In the genomic region with DNA sequence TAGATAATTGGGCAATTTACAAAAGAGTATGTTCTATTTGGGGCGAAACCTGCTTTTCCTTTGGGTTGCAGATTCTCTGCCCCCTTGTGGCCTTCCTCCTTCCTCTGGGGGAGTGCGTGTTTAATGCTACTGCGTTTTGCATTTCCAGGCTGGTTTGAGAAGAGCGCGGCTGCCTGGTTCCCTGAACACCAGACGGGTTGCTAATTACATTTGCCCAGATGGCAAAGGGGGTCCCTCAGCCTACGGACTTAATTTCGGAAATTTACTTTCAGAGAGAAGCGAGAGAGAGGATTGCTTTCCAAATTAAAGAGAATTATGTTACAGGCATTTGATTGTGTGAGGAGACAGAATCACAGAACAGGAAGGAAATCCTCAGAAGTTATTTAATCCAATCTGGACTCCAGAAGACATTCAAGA, we compare ENCODE assay signal across 9 cellular contexts.
DNase-seq lines count a peak whose midpoint lies in the region; ATAC-seq, FAIRE-seq and TF ChIP-seq lines count a peak whose summit lies in the region.
"Had no signal": no experiment of that assay in that cellular context is flagged by ENCODE, and none has a peak within 500 bp of the region (broad histone marks: within the 10 kb centered on the region; RNA-seq: fewer than 3 reads in every experiment).

No MANE protein-coding gene starts in this region.

- H3K9me3 ChIP-seq in H1 (ENCODE audit: insufficient read depth in 2 of 2, low read depth in 1 of 2, low read length in 1 of 2) = peaks cover 0 to 5% of the 10 kb centered on the region in 2 experiments; a peak in 1 of 4 replicates
- no peaks in the 10 kb centered on the region for H3K9me3 ChIP-seq in subcutaneous abdominal adipose tissue (ENCODE audit: control insufficient read depth in 5 of 5, low read length in 5 of 5)

- H3K27ac ChIP-seq in H1 (ENCODE audit: low read depth, low read length) = no peak overlapping the region
- H3K27ac ChIP-seq in subcutaneous abdominal adipose tissue (ENCODE audit: low read depth, low read length) = no peak overlapping the region

- peak; percentile 77 for TF ChIP-seq CTCF in CD14-positive monocyte (IDR thresholded peaks at IDR 0.05)
- peak; percentile 70 to 77 (median 75) for TF ChIP-seq CTCF in H1 (IDR thresholded peaks at IDR 0.05; ENCODE audit: control extremely low read depth in 1 of 3, insufficient read depth in 1 of 3, low read depth in 1 of 3, low read length in 3 of 3)

- H2BK120ac ChIP-seq in H1 (replicated peaks; ENCODE audit: low read depth, low read length) = no peak overlapping the region

- H3K9ac ChIP-seq in H1 (replicated peaks in 1 of 4; ENCODE audit: extremely low read depth in 1 of 4, low read depth in 3 of 4, low read length in 3 of 4) (no peak overlapping the region), subcutaneous abdominal adipose tissue (ENCODE audit: low read length in 5 of 5) (no peak overlapping the region)

- no peak overlapping the region for H3K14ac ChIP-seq in H1 (ENCODE audit: insufficient read length)

- peak overlapping the region in 1 of 2 experiments; percentile 46; a peak in 1 of 4 replicates for H3K4me2 ChIP-seq in H1 (ENCODE audit: insufficient read depth in 1 of 2, low read depth in 2 of 2, low read length in 2 of 2)

- no peak for ATAC-seq in GM19455 (IDR thresholded peaks at IDR 0.05; ENCODE audit: unreplicated experiment)

- H2BK20ac ChIP-seq in H1 (ENCODE audit: low read length) = peak overlapping the region; percentile 6; the same call in 1 of the 2 replicates

- no peak overlapping the region for H4K91ac ChIP-seq in H1 (replicated peaks; ENCODE audit: insufficient read length, low read length)

- peaks cover 3 to 8% (median 5%) of the 10 kb centered on the region in 7 donors for H3K9me3 Mint-ChIP-seq in CD14-positive monocyte

- H3K4me3 Mint-ChIP-seq in CD14-positive monocyte = peak overlapping the region; percentile 72 to 94
- H3K4me3 Mint-ChIP-seq: T-helper 1 cell treated with Interleukin-12 subunit alpha and Interleukin-12 subunit beta and Interleukin-4 antibody, amounts not matched to agents 30 μg/mL and 1 μg/mL, for 36 hours had no signal

- H3K36me3 ChIP-seq in H1 (ENCODE audit: control insufficient read depth in 2 of 4, insufficient read depth in 4 of 4, low read length in 3 of 4) (no peaks in the 10 kb centered on the region), subcutaneous abdominal adipose tissue (ENCODE audit: control insufficient read depth in 5 of 5, insufficient read depth in 5 of 5, low read length in 5 of 5) (no peaks in the 10 kb centered on the region)

- CTCF ChIA-PET in HEK293T (lab: Yijun Ruan, JAX) (no interaction called here), H1 (lab: Charles Lee; ENCODE audit: partially characterized antibody) (interaction anchor here (0.7 to 0.8 kb wide), 2 partner anchors 101 to 134 kb away, joined by 3 read pairs; no protein-coding TSS in a partner anchor)

- H3K27me3 Mint-ChIP-seq in CD14-positive monocyte (ENCODE audit: low read depth in 3 of 3) = peaks cover 4 to 6% (median 5%) of the 10 kb centered on the region in 3 donors

- TF ChIP-seq POLR2A in H1 (IDR thresholded peaks at IDR 0.05; ENCODE audit: control extremely low read depth in 1 of 2, low read depth in 2 of 2, low read length in 2 of 2) = no peak

- H4K5ac ChIP-seq in H1 (ENCODE audit: insufficient read length, low read depth, low read length) = peak overlapping the region; percentile 23

- no peak overlapping the region for H3K4ac ChIP-seq in H1 (replicated peaks; ENCODE audit: insufficient read length, low read depth, low read length)

- H3K79me2 ChIP-seq in H1 (ENCODE audit: control insufficient read depth in 1 of 2, insufficient read depth in 2 of 2, low read length in 2 of 2) = no peaks in the 10 kb centered on the region

- no peak overlapping the region for H3K18ac ChIP-seq in H1 (ENCODE audit: extremely low read depth, low read length)

- 7% methylated on average over 9 of the region's 9 CpGs; no CpG with 5 or more reads in 1 of the 2 experiments for WGBS in H1 (ENCODE audit: extremely low coverage in 1 of 2, insufficient coverage in 1 of 2, insufficient read length in 1 of 2, insufficient replicate concordance in 2 of 2, low coverage in 1 of 2, low lambda C conversion rate in 2 of 2, missing lambda C conversion rate in 1 of 2), 2 experiments

- no peak for TF ChIP-seq EP300 in H1 (IDR thresholded peaks at IDR 0.05; ENCODE audit: borderline replicate concordance in 1 of 2, low read depth in 2 of 2, low read length in 2 of 2)

- H3K56ac ChIP-seq in H1 (replicated peaks; ENCODE audit: insufficient read length, low read depth, low read length) = no peak overlapping the region

- 0 out of 2 replicates have a peak overlapping the region, but pooled peaks have one; percentile 62 for H2BK12ac ChIP-seq in H1 (ENCODE audit: low read depth, low read length)

- H3K4me1 ChIP-seq in H1 (replicated peaks in 1 of 4; ENCODE audit: control insufficient read depth in 3 of 4, insufficient read depth in 4 of 4, low read length in 3 of 4) (peaks cover 0 to 3% (median under 1%) of the 10 kb centered on the region in 4 experiments; a peak in 3 of 7 replicates), subcutaneous abdominal adipose tissue (ENCODE audit: control insufficient read depth in 5 of 5, insufficient read depth in 5 of 5, low read length in 5 of 5) (peaks cover 0 to 3% (median 2%) of the 10 kb centered on the region in 5 donors)

- DNase-seq in CD14-positive monocyte (ENCODE audit: low spot score) (peak; percentile 59), HEK293T (ENCODE audit: extremely low spot score) (peak; percentile 48), SHP77 (lab: John Stamatoyannopoulos, UW) (peak; percentile 73 to 86), H1 (ENCODE audit: low read depth in 1 of 2, low spot score in 2 of 2) (peak in 1 of 2 experiments; percentile 44), lung microvascular endothelial cell (ENCODE audit: low read depth in 2 of 2) (peak; percentile 35 to 42), cerebellar nuclear complex (lab: John Stamatoyannopoulos, UW) (no peak)

- peak; percentile 80 for FAIRE-seq in H1 (lab: Jason Lieb, UNC)

- no peak overlapping the region for H2AK5ac ChIP-seq in H1 (ENCODE audit: low read depth, low read length)

- no peak overlapping the region for H4K8ac ChIP-seq in H1 (ENCODE audit: extremely low read depth, insufficient read depth, low read length)

- no peaks in the 10 kb centered on the region for H3K79me1 ChIP-seq in H1 (ENCODE audit: low read depth, low read length)

- peak; percentile 55 to 72 for TF ChIP-seq RAD21 in H1 (IDR thresholded peaks at IDR 0.05 in 1 of 2, conservative IDR thresholded peaks at IDR 0.05 in 1 of 2; ENCODE audit: low read depth in 2 of 2, low read length in 2 of 2)

- H3K4me3 ChIP-seq in H1 (ENCODE audit: extremely low read depth in 1 of 4, insufficient read depth in 2 of 4, low read depth in 3 of 4, low read length in 4 of 4) (no peak overlapping the region), subcutaneous abdominal adipose tissue (ENCODE audit: low read depth in 1 of 5, low read length in 5 of 5) (peak overlapping the region in 3 of 5 donors; percentile 29 to 45 (median 43))

- H3K4me1 Mint-ChIP-seq in CD14-positive monocyte = peaks cover 23% of the 10 kb centered on the region

- 0 out of 2 replicates have a peak overlapping the region, but pooled peaks have one; percentile 36 for H2AFZ ChIP-seq in H1 (ENCODE audit: low read length)

- no peaks in the 10 kb centered on the region for H3K23me2 ChIP-seq in H1 (ENCODE audit: low read depth, low read length)

- H3K36me3 Mint-ChIP-seq in CD14-positive monocyte = peaks cover 0 to 1% of the 10 kb centered on the region in 2 donors

- no peak overlapping the region for H3K23ac ChIP-seq in H1 (ENCODE audit: insufficient read length)

- H2BK15ac ChIP-seq in H1 (ENCODE audit: low read length) = no peak overlapping the region

- H3K27ac Mint-ChIP-seq in CD14-positive monocyte = peak overlapping the region in 4 of 7 donors; percentile 78 to 85 (median 80)
- H3K27ac Mint-ChIP-seq: T-helper 1 cell treated with Interleukin-12 subunit alpha and Interleukin-12 subunit beta and Interleukin-4 antibody, amounts not matched to agents 30 μg/mL and 1 μg/mL, for 36 hours had no signal

- peak overlapping the region; percentile 57; the same call in 1 of the 2 replicates for H2BK5ac ChIP-seq in H1 (ENCODE audit: low read depth, low read length)

- POLR2A ChIA-PET in HEK293T (lab: Yijun Ruan, JAX) = no interaction called here
- POLR2A ChIA-PET in H1 (lab: Charles Lee; ENCODE audit: partially characterized antibody) = no interaction called here

- intact Hi-C loops in CD14-positive monocyte (cut with micrococcal nuclease) = loop anchor here (5.0 to 10.0 kb wide), 2 partner anchors 88 to 90 kb away; partner anchors contain the start of gene JAZF1 (in 2 of the 2)

- H4K20me1 ChIP-seq in H1 (replicated peaks in 1 of 2; ENCODE audit: control insufficient read depth in 1 of 2, insufficient read depth in 2 of 2, low read length in 2 of 2) = no peaks in the 10 kb centered on the region

- H3K27me3 ChIP-seq in H1 (replicated peaks in 1 of 4; ENCODE audit: control insufficient read depth in 3 of 4, extremely low read depth in 1 of 4, insufficient read depth in 3 of 4, low read length in 3 of 4) = no peaks in the 10 kb centered on the region
- H3K27me3 ChIP-seq in subcutaneous abdominal adipose tissue (ENCODE audit: control insufficient read depth in 5 of 5, insufficient read depth in 4 of 5, low read length in 5 of 5) = peaks cover 0 to 3% (median 0%) of the 10 kb centered on the region in 5 donors

TF ChIP-seq in HEK293T, 16 proteins besides CTCF, POLR2A, EP300 and RAD21:
- TF ChIP-seq SUZ12 (IDR thresholded peaks at IDR 0.05) = no peak
- TF ChIP-seq FOXK2 (IDR thresholded peaks at IDR 0.05) = no peak
- no peak for TF ChIP-seq FOXM1 (IDR thresholded peaks at IDR 0.05; ENCODE audit: borderline replicate concordance)

TF ChIP-seq in H1, 55 proteins besides CTCF, POLR2A, EP300 and RAD21 (continues in another document):
- TF ChIP-seq SP1 (IDR thresholded peaks at IDR 0.05; ENCODE audit: low read depth, low read length) = no peak
- peak; percentile 55 for TF ChIP-seq ASH2L (IDR thresholded peaks at IDR 0.05; ENCODE audit: low read length)
- TF ChIP-seq TAF7 (optimal IDR thresholded peaks at IDR 0.05; ENCODE audit: borderline replicate concordance, low read depth, low read length) = no peak

Comparison
In these comparisons a context has a peak if more than half of its experiments do, and no peak if none do; other contexts are left out.
1. DNase-seq: peak in CD14-positive monocyte (single experiment), HEK293T (single experiment), SHP77 (2 of 2) and lung microvascular endothelial cell (2 of 2); none in cerebellar nuclear complex (0 of 2).
2. H3K4me3 ChIP-seq: peak in subcutaneous abdominal adipose tissue (3 of 5); none in H1 (0 of 4).